Comparison of ENCODE assay signal across 8 cellular contexts in genomic region chr19:29212614-29213573, GRCh38. TPM values are rescaled to one million over a fixed set of nuclear protein-coding genes. Genes with fewer than 3 reads are reported as not detected.
DNase-seq lines count a peak whose midpoint lies in the region; ATAC-seq and TF ChIP-seq lines count a peak whose summit lies in the region.

Gene UQCRFS1, minus strand, starts transcription at chr19:29213151. Its CDS starts 33 bp downstream, at chr19:29213118.

- H3K27ac ChIP-seq in cardiac muscle cell (peak within 1 kb of the TSS; percentile 95), parathyroid adenoma (peak within 1 kb of the TSS; percentile 82), tibial artery (peak within 1 kb of the TSS; percentile 92 to 94)

- DNase-seq in GM13976 (ENCODE audit: low spot score) (peak; percentile 95), NCI-H1436 treated with DMSO at 0.1 percent for 48 hours (lab: John Stamatoyannopoulos, UW) (peak; percentile 76), T follicular helper cell (ENCODE audit: low read depth) (peak; percentile 91), adipocyte (ENCODE audit: low read depth) (peak; percentile 98), cardiac muscle cell (ENCODE audit: low read depth in 1 of 2, low spot score in 1 of 2) (peak; percentile 94 to 97), tibial artery (peak; percentile 92 to 97)

- H3K27me3 ChIP-seq in adipocyte (replicated peaks; ENCODE audit: control insufficient read depth, insufficient read depth, low read length) (peaks cover 4% of the 10 kb centered on the region), cardiac muscle cell (no peaks in the 10 kb centered on the region), parathyroid adenoma (ENCODE audit: control insufficient read depth, insufficient read depth, low read length) (no peaks in the 10 kb centered on the region), tibial artery (no peaks in the 10 kb centered on the region)

- peak within 1 kb of the TSS; percentile 62 for H2AFZ ChIP-seq in parathyroid adenoma

- H3K9me3 ChIP-seq in adipocyte (ENCODE audit: control insufficient read depth, low read length) (no peaks in the 10 kb centered on the region), cardiac muscle cell (ENCODE audit: low read depth) (no peaks in the 10 kb centered on the region), parathyroid adenoma (ENCODE audit: control insufficient read depth, low read length) (no peaks in the 10 kb centered on the region), tibial artery (no peaks in the 10 kb centered on the region)

- H3K36me3 ChIP-seq in adipocyte (ENCODE audit: control insufficient read depth, insufficient read depth, low read length, severe bottlenecking): peaks cover 4% of the 10 kb centered on the region
- H3K36me3 ChIP-seq in cardiac muscle cell: no peaks in the 10 kb centered on the region
- no peaks in the 10 kb centered on the region for H3K36me3 ChIP-seq in parathyroid adenoma (ENCODE audit: control insufficient read depth, insufficient read depth, low read length)
- H3K36me3 ChIP-seq in tibial artery: peaks cover 0 to 3% (median 0%) of the 10 kb centered on the region in 3 donors

- intact Hi-C loops in tibial artery (cut with DNase I; ENCODE audit: low total_unique reads): no loop called here

- H3K4me1 ChIP-seq in adipocyte (ENCODE audit: control insufficient read depth, insufficient read depth, low read length) (peaks cover 22% of the 10 kb centered on the region), cardiac muscle cell (ENCODE audit: low read depth) (peaks cover 5% of the 10 kb centered on the region), parathyroid adenoma (peaks cover 8% of the 10 kb centered on the region), tibial artery (peaks cover 0 to 16% (median 10%) of the 10 kb centered on the region in 4 donors)

- no peak for TF ChIP-seq CTCF in GM13976 (IDR thresholded peaks at IDR 0.05; ENCODE audit: borderline replicate concordance, control extremely low read depth, extremely low read depth, insufficient read depth, missing control alignments)
- TF ChIP-seq CTCF in cardiac muscle cell (IDR thresholded peaks at IDR 0.05; ENCODE audit: low read depth, low read length): no peak
- no peak for TF ChIP-seq CTCF in parathyroid adenoma (IDR thresholded peaks at IDR 0.05)
- TF ChIP-seq CTCF in tibial artery (IDR thresholded peaks at IDR 0.05): no peak

- in situ Hi-C loops in GM13976 (cut with MboI; ENCODE audit: low sequenced_read_pairs, unreplicated experiment): no loop called here

- H3K79me2 ChIP-seq in parathyroid adenoma: peaks cover 20% of the 10 kb centered on the region

- peak within 1 kb of the TSS; percentile 92 for H3K4me3 ChIP-seq in adipocyte (ENCODE audit: low read length)
- H3K4me3 ChIP-seq in cardiac muscle cell: peak within 1 kb of the TSS; percentile 72
- peak within 1 kb of the TSS; percentile 98 for H3K4me3 ChIP-seq in parathyroid adenoma (ENCODE audit: low read depth, low read length)
- H3K4me3 ChIP-seq in tibial artery: peak within 1 kb of the TSS; percentile 91 to 96

- H3K9ac ChIP-seq in adipocyte (ENCODE audit: low read length) (peak within 1 kb of the TSS; percentile 98), parathyroid adenoma (peak within 1 kb of the TSS; percentile 64)

- peak; percentile 95 for ATAC-seq in HG02852 (IDR thresholded peaks at IDR 0.05; ENCODE audit: unreplicated experiment)

- H3K4me2 ChIP-seq in parathyroid adenoma (ENCODE audit: low read length): peak within 1 kb of the TSS; percentile 83

RNA-seq across cellular contexts. Expression of gene UQCRFS1, which starts in this region (rescaled TPM):
- 59.8 and 87.2 TPM in 2 replicates for total RNA-seq in cardiac muscle cell
- 134 and 140 TPM in 2 replicates for polyA plus RNA-seq in cardiac muscle cell

Comparison
In these comparisons a context has a peak if more than half of its experiments do, and no peak if none do; other contexts are left out.
1. Peak in every context shown above with its lines: DNase-seq, ATAC-seq, H3K4me3 ChIP-seq and H3K27ac ChIP-seq.